ENCODE assay signal across 9 cellular contexts in the genomic region with DNA sequence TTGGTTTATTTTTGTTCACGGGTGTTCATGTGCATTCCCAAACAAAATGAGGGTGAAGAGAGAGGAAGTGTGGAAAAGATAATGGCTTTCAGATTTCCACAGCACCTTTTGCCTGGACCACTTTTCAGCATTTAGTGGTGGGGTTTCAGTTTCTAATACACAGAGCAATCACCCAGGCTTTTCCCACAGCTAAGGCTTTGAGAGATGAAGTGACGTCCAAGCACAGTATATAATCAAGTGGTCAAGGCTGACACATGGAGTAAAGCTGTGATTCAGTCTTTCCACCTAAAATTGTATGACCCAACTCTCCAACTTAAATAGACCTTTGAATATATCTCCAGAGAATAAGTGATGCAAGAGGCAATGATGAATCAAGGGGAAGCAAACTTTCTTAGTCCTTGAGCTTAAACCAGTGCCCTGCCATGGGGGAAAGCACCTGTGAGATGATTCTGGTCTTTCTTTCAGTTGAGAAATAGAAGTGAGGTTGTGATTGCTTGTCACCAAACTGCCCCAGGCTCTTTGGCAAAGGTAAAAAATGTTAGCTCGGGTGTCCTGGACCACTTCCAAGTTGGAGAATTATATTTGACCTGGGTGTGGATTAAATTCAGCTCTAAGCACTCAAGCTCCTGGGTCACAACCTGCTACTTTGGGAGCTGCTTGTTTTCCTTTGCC. TPM values are rescaled to one million over a fixed set of nuclear protein-coding genes. Genes with fewer than 3 reads are reported as not detected.
DNase-seq lines count a peak whose midpoint lies in the region; ATAC-seq and TF ChIP-seq lines count a peak whose summit lies in the region.
"Had no signal": no experiment of that assay in that cellular context is flagged by ENCODE, and none has a peak within 500 bp of the region (broad histone marks: within the 10 kb centered on the region; RNA-seq: fewer than 3 reads in every experiment).

No MANE protein-coding gene starts in this region.

- TF ChIP-seq POLR2A in esophagus muscularis mucosa (IDR thresholded peaks at IDR 0.05; ENCODE audit: low read depth) = no peak

- H3K4me3 ChIP-seq in esophagus muscularis mucosa (peak overlapping the region in 1 of 4 donors; percentile 12), aorta (ENCODE audit: low read length in 2 of 2) (no peak overlapping the region), H7 (ENCODE audit: insufficient read depth, low read depth, low read length) (no peak overlapping the region)

- H3K27ac ChIP-seq in esophagus muscularis mucosa (replicated peaks in 1 of 4) (peak overlapping the region; percentile 92 to 96 (median 94)), aorta (ENCODE audit: low read depth in 1 of 2, low read length in 2 of 2) (peak overlapping the region; percentile 51 to 82)

- H3K36me3 ChIP-seq in esophagus muscularis mucosa (no peaks in the 10 kb centered on the region), aorta (ENCODE audit: control insufficient read depth in 1 of 2, insufficient read depth in 2 of 2, low read length in 1 of 2) (no peaks in the 10 kb centered on the region), H7 (replicated peaks; ENCODE audit: control insufficient read depth, insufficient read depth, low read length) (no peaks in the 10 kb centered on the region)

- no peak for ATAC-seq in aorta (ENCODE audit: low FRiP score)

- no peak for TF ChIP-seq EP300 in esophagus muscularis mucosa (IDR thresholded peaks at IDR 0.05)

- 20% methylated on average over 3 of the region's 3 CpGs for WGBS in esophagus muscularis mucosa
- 11 to 15% methylated on average over 3 of the region's 3 CpGs for WGBS in aorta, 2 donors

- H3K4me1 ChIP-seq in esophagus muscularis mucosa (peaks cover 26 to 47% (median 40%) of the 10 kb centered on the region in 4 donors), aorta (ENCODE audit: control insufficient read depth in 1 of 2, insufficient read depth in 2 of 2, low read length in 2 of 2) (peaks cover 2 to 6% of the 10 kb centered on the region in 2 donors)

- no peaks in the 10 kb centered on the region for H3K27me3 ChIP-seq in esophagus muscularis mucosa
- no peaks in the 10 kb centered on the region for H3K27me3 ChIP-seq in aorta (ENCODE audit: control insufficient read depth in 1 of 2, insufficient read depth in 2 of 2, low read length in 1 of 2)
- peaks cover 19% of the 10 kb centered on the region for H3K27me3 ChIP-seq in H7 (ENCODE audit: control insufficient read depth, insufficient read depth, low read length)

- H3K9me3 ChIP-seq in esophagus muscularis mucosa = no peaks in the 10 kb centered on the region
- no peaks in the 10 kb centered on the region for H3K9me3 ChIP-seq in aorta (ENCODE audit: control insufficient read depth, low read length)

- intact Hi-C loops in esophagus muscularis mucosa (cut with DNase I) = loop anchor here (5.0 kb wide), 1 partner anchor 43 kb away; the partner anchor contains the start of genes P3R3URF and TSPAN1
- intact Hi-C loops in aorta (cut with DNase I) = loop anchor here in 1 of 2 donors (5.0 kb wide), 1 partner anchor 48 kb away; no protein-coding TSS in a partner anchor

- peak; percentile 4 for DNase-seq in stimulated activated CD4-positive, alpha-beta T cell treated with anti-CD3 and anti-CD28 coated beads, Interleukin-1b, Interleukin-23, amount 100 ng/mL, for 48 hours
- no peak for DNase-seq in stimulated activated CD4-positive, alpha-beta T cell treated with anti-CD3 and anti-CD28 coated beads, Interleukin-15, amount 100 ng/mL, for 24 hours
- peak; percentile 69 to 82 for DNase-seq in NCI-H524 (lab: John Stamatoyannopoulos, UW)
- no peak for DNase-seq in esophagus muscularis mucosa (ENCODE audit: extremely low spot score)
- DNase-seq in aorta = no peak
- DNase-seq in putamen (ENCODE audit: low spot score) = no peak
- DNase-seq in stimulated activated CD4-positive, alpha-beta T cell treated with anti-CD3 and anti-CD28 coated beads, Interleukin-4, amount 100 ng/mL, for 24 hours = no peak
- DNase-seq in H7 = no peak

- no peak for TF ChIP-seq CTCF in esophagus muscularis mucosa (IDR thresholded peaks at IDR 0.05)

RNA-seq across cellular contexts. Expression of gene PIK3R3, which starts 2.4 kb away (rescaled TPM):
- total RNA-seq in esophagus muscularis mucosa = 10 to 100 TPM; 13.7 to 34.3 (median 21.4) TPM
- total RNA-seq in aorta = 10 to 100 TPM; 32.0 to 49.8 TPM
- 1 to 10 TPM; 1.5 to 2.1 TPM for polyA plus RNA-seq in aorta
- total RNA-seq in H7 (2014; rRNA removed; shearing (Covaris generic)) = 5.7 and 7.0 TPM in 2 replicates

RNA-seq across cellular contexts. Expression of gene TSPAN1, which starts 40.1 kb away (rescaled TPM):
- total RNA-seq in esophagus muscularis mucosa (1 to 10 TPM in 3 of 4 donors, under 1 TPM in 1; 0.83 to 1.6 (median 1.5) TPM), aorta (1 to 10 TPM; 2.3 to 3.2 TPM)
- 10 to 100 TPM in 1 of 2 donors, 1 to 10 TPM in 1; 3.9 to 26.5 TPM for polyA plus RNA-seq in aorta
- not detected in 2 replicates for total RNA-seq in H7 (2014; rRNA removed; shearing (Covaris generic))

RNA-seq across cellular contexts. Expression of gene P3R3URF, which starts 41.5 kb away (rescaled TPM):
- total RNA-seq in esophagus muscularis mucosa (not detected), aorta (not detected)
- not detected for polyA plus RNA-seq in aorta
- total RNA-seq in H7 (2014; rRNA removed; shearing (Covaris generic)) = not detected in 2 replicates
- total RNA-seq: NCI-H460 had no signal

Comparison
In these comparisons a context has a peak if more than half of its experiments do, and no peak if none do; other contexts are left out.
1. DNase-seq: peak in stimulated activated CD4-positive, alpha-beta T cell treated with anti-CD3 and anti-CD28 coated beads, Interleukin-1b, Interleukin-23, amount 100 ng/mL, for 48 hours (single experiment) and NCI-H524 (2 of 2); none in stimulated activated CD4-positive, alpha-beta T cell treated with anti-CD3 and anti-CD28 coated beads, Interleukin-15, amount 100 ng/mL, for 24 hours (single experiment), esophagus muscularis mucosa (single experiment), aorta (0 of 2), putamen (single experiment), stimulated activated CD4-positive, alpha-beta T cell treated with anti-CD3 and anti-CD28 coated beads, Interleukin-4, amount 100 ng/mL, for 24 hours (single experiment) and H7 (single experiment).